Comparison of ENCODE assay signal across 20 cellular contexts in genomic region chr4:184836613-184837012, GRCh38. TPM values are rescaled to one million over a fixed set of nuclear protein-coding genes. Genes with fewer than 3 reads are reported as not detected.
DNase-seq lines count a peak whose midpoint lies in the region; ATAC-seq, FAIRE-seq and TF ChIP-seq lines count a peak whose summit lies in the region.
"Had no signal": no experiment of that assay in that cellular context is flagged by ENCODE, and none has a peak within 500 bp of the region (broad histone marks: within the 10 kb centered on the region; RNA-seq: fewer than 3 reads in every experiment).

No MANE protein-coding gene starts in this region.

- no TSS peak for BruUV-seq in K562 (replicated peaks; lab: Mats Ljungman, UMichigan)

- no peaks in the 10 kb centered on the region for H3K36me3 Mint-ChIP-seq in activated CD4-positive, alpha-beta T cell treated with anti-CD3 and anti-CD28 coated beads, Interleukin-2, amount 10 ng/mL, durations not matched to agents 24 days and 14 days (ENCODE audit: low read depth)
- H3K36me3 Mint-ChIP-seq: CD8-positive, alpha-beta T cell had no signal

- H3K4me1 ChIP-seq in K562 (replicated peaks in 1 of 2; ENCODE audit: control insufficient read depth in 2 of 2, insufficient read depth in 2 of 2, low read length in 2 of 2), result peaks cover 0 to 11% of the 10 kb centered on the region in 2 experiments; a peak in 4 of 5 replicates
- no peaks in the 10 kb centered on the region for H3K4me1 ChIP-seq in osteoblast (ENCODE audit: insufficient read depth, low read length)

- H3K27ac Mint-ChIP-seq in activated CD4-positive, alpha-beta T cell treated with anti-CD3 and anti-CD28 coated beads, Interleukin-2, amount 10 ng/mL, durations not matched to agents 24 days and 14 days, result peak overlapping the region; percentile 30
- H3K27ac Mint-ChIP-seq in stimulated activated naive CD8-positive, alpha-beta T cell treated with anti-CD3 and anti-CD28 coated beads, Interleukin-15, amount 100 ng/mL, for 72 hours, result no peak overlapping the region
- H3K27ac Mint-ChIP-seq: B cell; CD8-positive, alpha-beta T cell; H9 had no signal

- ATAC-seq in stimulated activated naive CD8-positive, alpha-beta T cell treated with anti-CD3 and anti-CD28 coated beads, Interleukin-15, amount 100 ng/mL, for 72 hours, result peak; percentile 64
- ATAC-seq in stimulated activated naive CD8-positive, alpha-beta T cell treated with anti-CD3 and anti-CD28 coated beads, Interleukin-15, Interleukin-2, amounts not matched to agents 100 U/mL and 50 U/mL, for 24 hours, result no peak
- ATAC-seq in K562, result no peak
- ATAC-seq: CD8-positive, alpha-beta T cell had no signal

- H3K27me3 ChIP-seq in K562 (ENCODE audit: control insufficient read depth in 2 of 2, insufficient read depth in 2 of 2, low read length in 2 of 2), result peaks cover 0 to 4% of the 10 kb centered on the region in 2 experiments; a peak in 1 of 5 replicates
- no peaks in the 10 kb centered on the region for H3K27me3 ChIP-seq in osteoblast (ENCODE audit: insufficient read depth, low read length)
- H3K27me3 ChIP-seq: BLaER1 treated with 17β-estradiol and CSF1 and Interleukin-3, amounts not matched to agents 10 nM and 100 nM had no signal

- no peaks in the 10 kb centered on the region for H4K20me1 ChIP-seq in K562 (replicated peaks; ENCODE audit: control insufficient read depth, insufficient read depth, low read length)
- no peaks in the 10 kb centered on the region for H4K20me1 ChIP-seq in osteoblast (ENCODE audit: insufficient read depth, low read length)
- H4K20me1 ChIP-seq: BLaER1 treated with 17β-estradiol and CSF1 and Interleukin-3, amounts not matched to agents 10 nM and 100 nM had no signal

- intact Hi-C loops in activated CD4-positive, alpha-beta T cell treated with anti-CD3 and anti-CD28 coated beads, Interleukin-2, amount 10 ng/mL, durations not matched to agents 24 days and 14 days (cut with micrococcal nuclease), result no loop called here
- intact Hi-C loops in K562 (cut with micrococcal nuclease), result no loop called here

- DNase-seq in activated CD4-positive, alpha-beta T cell treated with anti-CD3 and anti-CD28 coated beads, Interleukin-2, amount 10 ng/mL, durations not matched to agents 24 days and 14 days, result no peak
- no peak for DNase-seq in activated CD4-positive, alpha-beta T cell treated with anti-CD3 and anti-CD28 coated beads for 48 hours
- no peak for DNase-seq in stimulated activated naive CD8-positive, alpha-beta T cell treated with anti-CD3 and anti-CD28 coated beads, Interleukin-15, amount 100 ng/mL, for 72 hours
- no peak for DNase-seq in stimulated activated naive CD8-positive, alpha-beta T cell treated with anti-CD3 and anti-CD28 coated beads, Interleukin-15, Interleukin-2, amounts not matched to agents 100 U/mL and 50 U/mL, for 24 hours
- DNase-seq in K562 (ENCODE audit: extremely low read depth in 1 of 4, low spot score in 3 of 4) (no peak), AG08395 (ENCODE audit: low spot score) (no peak), osteoblast (ENCODE audit: insufficient read length, low spot score, missing footprints) (no peak), cortex of kidney (lab: John Stamatoyannopoulos, UW) (no peak)
- DNase-seq: 8988T; CD8-positive, alpha-beta T cell; COR-L47; H9 had no signal

- no peak for TF ChIP-seq EP300 in K562 (IDR thresholded peaks at IDR 0.05; ENCODE audit: low read length)

- TF ChIP-seq POLR2A in K562 (conservative IDR thresholded peaks at IDR 0.05), result no peak

- H3K4me2 ChIP-seq in K562 (ENCODE audit: insufficient read depth, low read length) (no peak overlapping the region), osteoblast (ENCODE audit: insufficient read depth, low read length) (no peak overlapping the region)

- no peaks in the 10 kb centered on the region for H3K9me3 Mint-ChIP-seq in activated CD4-positive, alpha-beta T cell treated with anti-CD3 and anti-CD28 coated beads, Interleukin-2, amount 10 ng/mL, durations not matched to agents 24 days and 14 days
- no peaks in the 10 kb centered on the region for H3K9me3 Mint-ChIP-seq in stimulated activated naive CD8-positive, alpha-beta T cell treated with anti-CD3 and anti-CD28 coated beads, Interleukin-15, amount 100 ng/mL, for 72 hours
- H3K9me3 Mint-ChIP-seq: CD8-positive, alpha-beta T cell; H9 had no signal

- TF ChIP-seq RAD21 in K562 (CRISPR knock-in tag; conservative IDR thresholded peaks at IDR 0.05 in 1 of 2, IDR thresholded peaks at IDR 0.05 in 1 of 2), result no peak

- POLR2A ChIA-PET in K562 (lab: Yijun Ruan, JAX), result interaction anchor here (1.1 to 1.8 kb wide), 3 partner anchors 8 to 98 kb away, joined by 3 to 9 read pairs (median 3); no protein-coding TSS in a partner anchor

- no peak for FAIRE-seq in K562 (lab: Jason Lieb, UNC)
- FAIRE-seq: D721Med, G401.6, GM12891, GM19239, H1, HTR-8/SVneo had no signal

- WGBS in K562 (ENCODE audit: insufficient coverage, low coverage, missing lambda C conversion rate), result 50% methylated on average over 5 of the region's 5 CpGs

- H3K27me3 Mint-ChIP-seq in activated CD4-positive, alpha-beta T cell treated with anti-CD3 and anti-CD28 coated beads, Interleukin-2, amount 10 ng/mL, durations not matched to agents 24 days and 14 days, result peaks cover 10% of the 10 kb centered on the region
- H3K27me3 Mint-ChIP-seq in stimulated activated naive CD8-positive, alpha-beta T cell treated with anti-CD3 and anti-CD28 coated beads, Interleukin-15, amount 100 ng/mL, for 72 hours, result no peaks in the 10 kb centered on the region
- H3K27me3 Mint-ChIP-seq: B cell had no signal

- no peak for TF ChIP-seq CTCF in K562 (IDR thresholded peaks at IDR 0.05 in 2 of 3, conservative IDR thresholded peaks at IDR 0.05 in 1 of 3; ENCODE audit: insufficient read depth in 2 of 3, low read depth in 1 of 3, low read length in 3 of 3)
- TF ChIP-seq CTCF in osteoblast (IDR thresholded peaks at IDR 0.05; ENCODE audit: extremely low read depth, low read depth, low read length), result no peak

- H3K27ac ChIP-seq in K562 (ENCODE audit: extremely low read depth, low read depth, low read length), result no peak overlapping the region
- no peak overlapping the region for H3K27ac ChIP-seq in osteoblast (ENCODE audit: low read depth, low read length)
- H3K27ac ChIP-seq: BLaER1 treated with 17β-estradiol and CSF1 and Interleukin-3, amounts not matched to agents 10 nM and 100 nM had no signal

- H3K4me3 Mint-ChIP-seq in activated CD4-positive, alpha-beta T cell treated with anti-CD3 and anti-CD28 coated beads, Interleukin-2, amount 10 ng/mL, durations not matched to agents 24 days and 14 days, result no peak overlapping the region
- H3K4me3 Mint-ChIP-seq in stimulated activated naive CD8-positive, alpha-beta T cell treated with anti-CD3 and anti-CD28 coated beads, Interleukin-15, amount 100 ng/mL, for 72 hours, result no peak overlapping the region
- H3K4me3 Mint-ChIP-seq: B cell; CD8-positive, alpha-beta T cell; H9 had no signal

- in situ Hi-C loops in K562 (cut with MboI), result no loop called here

- H3K4me3 ChIP-seq in K562 (no peak overlapping the region), osteoblast (ENCODE audit: insufficient read depth, low read length) (no peak overlapping the region)
- H3K4me3 ChIP-seq: BLaER1 treated with 17β-estradiol and CSF1 and Interleukin-3, amounts not matched to agents 10 nM and 100 nM had no signal

- no peaks in the 10 kb centered on the region for H3K9me3 ChIP-seq in K562 (replicated peaks; ENCODE audit: control insufficient read depth, insufficient read depth, low read depth, low read length)
- H3K9me3 ChIP-seq in osteoblast (ENCODE audit: low read depth, low read length), result no peaks in the 10 kb centered on the region
- H3K9me3 ChIP-seq: BLaER1 treated with 17β-estradiol and CSF1 and Interleukin-3, amounts not matched to agents 10 nM and 100 nM had no signal

- H3K36me3 ChIP-seq in K562 (ENCODE audit: control insufficient read depth, insufficient read depth, low read length) (no peaks in the 10 kb centered on the region), osteoblast (ENCODE audit: insufficient read depth, low read length) (no peaks in the 10 kb centered on the region)

- H2AFZ ChIP-seq in K562 (ENCODE audit: low read depth, low read length) (peak overlapping the region; percentile 61; the same call in 1 of the 2 replicates), osteoblast (ENCODE audit: low read length) (no peak overlapping the region)

- no peaks in the 10 kb centered on the region for H3K9me1 ChIP-seq in K562 (ENCODE audit: control insufficient read depth, insufficient read depth, low read length)

- H3K79me2 ChIP-seq in K562 (ENCODE audit: control insufficient read depth, insufficient read depth, low read length) (no peaks in the 10 kb centered on the region), osteoblast (ENCODE audit: insufficient read depth, low read length) (no peaks in the 10 kb centered on the region)

- CTCF ChIA-PET in K562 (lab: Yijun Ruan, JAX; ENCODE audit: low intra/inter-chr PET ratio), result no interaction called here

- peaks cover 7% of the 10 kb centered on the region for H3K4me1 Mint-ChIP-seq in activated CD4-positive, alpha-beta T cell treated with anti-CD3 and anti-CD28 coated beads, Interleukin-2, amount 10 ng/mL, durations not matched to agents 24 days and 14 days
- no peaks in the 10 kb centered on the region for H3K4me1 Mint-ChIP-seq in stimulated activated naive CD8-positive, alpha-beta T cell treated with anti-CD3 and anti-CD28 coated beads, Interleukin-15, amount 100 ng/mL, for 72 hours
- H3K4me1 Mint-ChIP-seq: B cell had no signal

- no peak overlapping the region for H3K9ac ChIP-seq in K562 (ENCODE audit: insufficient read depth in 1 of 2, low read depth in 2 of 2, low read length in 2 of 2)
- H3K9ac ChIP-seq: BLaER1 treated with 17β-estradiol and CSF1 and Interleukin-3, amounts not matched to agents 10 nM and 100 nM had no signal

RNA-seq across cellular contexts. Expression of gene ACSL1, which starts 10.8 kb away (rescaled TPM):
- 38.3 and 41.7 TPM in 2 replicates for total RNA-seq in activated CD4-positive, alpha-beta T cell treated with anti-CD3 and anti-CD28 coated beads, Interleukin-2, amount 10 ng/mL, durations not matched to agents 24 days and 14 days
- 7.8 and 10.5 TPM in 2 replicates for total RNA-seq in K562 (2011; cell fraction: chromatin; rRNA removed; ENCODE audit: low replicate concordance)
- total RNA-seq in K562 (2011; cell fraction: nucleolus; rRNA removed), result 3.7 and 4.2 TPM in 2 replicates
- total RNA-seq in K562 (2011; cell fraction: nucleoplasm; rRNA removed), result 6.9 and 7.2 TPM in 2 replicates
- 14.0 and 14.3 TPM in 2 replicates for total RNA-seq in K562 (2014; rRNA removed)
- total RNA-seq in K562 (2014; rRNA removed; fragmentation: Illumina TruSeq; extraction: Trizol), result 23.6 and 25.3 TPM in 2 replicates
- 15.2 and 15.9 TPM in 2 replicates for total RNA-seq in K562 (2015; rRNA removed; fragmentation: Illumina TruSeq; extraction: Trizol)
- total RNA-seq in K562 (2021), result 22.2 and 22.6 TPM in 2 replicates
- 6.7 and 21.8 TPM in 2 replicates for polyA plus RNA-seq in K562 (2011; rRNA removed)
- polyA plus RNA-seq in K562 (2011; cell fraction: cytosol; rRNA removed), result 2.9 and 11.7 TPM in 2 replicates
- 5.2 and 22.6 TPM in 2 replicates for polyA plus RNA-seq in K562 (2011; cell fraction: nucleus; rRNA removed)
- polyA plus RNA-seq in K562 (2012), result 13.0 and 38.4 TPM in 2 replicates
- 24.1 and 24.4 TPM in 2 replicates for polyA plus RNA-seq in K562 (2014; fragmentation: Illumina TruSeq; extraction: Trizol)
- 10 to 100 TPM; 10.2 to 11.3 TPM for polyA plus RNA-seq in K562 (2014; fragmentation: Nextera tagmentation; extraction: Ambion mirVana)
- 15.0 TPM in 2 replicates for polyA plus RNA-seq in K562 (2014; rRNA removed)
- 9.4 and 28.7 TPM in 2 replicates for polyA minus RNA-seq in K562 (2011; rRNA and poly(A)+ RNA removed)
- 4.5 and 25.5 TPM in 2 replicates for polyA minus RNA-seq in K562 (2011; cell fraction: cytosol; rRNA and poly(A)+ RNA removed)
- 2.6 and 14.3 TPM in 2 replicates for polyA minus RNA-seq in K562 (2011; cell fraction: nucleus; rRNA and poly(A)+ RNA removed)
- 57.5 and 61.0 TPM in 2 replicates for total RNA-seq in osteoblast
